1 cellular context compared by ENCODE assay signal in genomic region chr14:93063393-93063792, GRCh38.
TF ChIP-seq lines count a peak whose summit lies in the region.

No MANE protein-coding gene starts in this region.

TF ChIP-seq in H1, 55 proteins besides CTCF, POLR2A, EP300 and RAD21 (continued from another document):
- TF ChIP-seq RXRA (IDR thresholded peaks at IDR 0.05; ENCODE audit: insufficient read depth, low read depth, low read length), result no peak
- no peak for TF ChIP-seq CTBP2 (IDR thresholded peaks at IDR 0.05; ENCODE audit: borderline replicate concordance, insufficient read depth, insufficient read length, low read length)
- no peak for TF ChIP-seq TBP (IDR thresholded peaks at IDR 0.05; ENCODE audit: low read depth, low read length)
- no peak for TF ChIP-seq TAF1 (IDR thresholded peaks at IDR 0.05; ENCODE audit: low read depth, low read length)
- TF ChIP-seq BCL11A (IDR thresholded peaks at IDR 0.05; ENCODE audit: low read depth in 2 of 2, low read length in 2 of 2), result no peak
- TF ChIP-seq ATF3 (IDR thresholded peaks at IDR 0.05; ENCODE audit: insufficient read depth, low read depth, low read length), result no peak
- no peak for TF ChIP-seq SP2 (IDR thresholded peaks at IDR 0.05; ENCODE audit: low read length)
- no peak for TF ChIP-seq ATF2 (IDR thresholded peaks at IDR 0.05; ENCODE audit: low read length)
- no peak for TF ChIP-seq SIRT6 (IDR thresholded peaks at IDR 0.05; ENCODE audit: low read length)
- no peak for TF ChIP-seq HDAC6 (IDR thresholded peaks at IDR 0.05; ENCODE audit: low read depth, low read length)
- TF ChIP-seq ASH2L (IDR thresholded peaks at IDR 0.05; ENCODE audit: low read length), result no peak
- no peak for TF ChIP-seq SP4 (IDR thresholded peaks at IDR 0.05; ENCODE audit: low read length)
- no peak for TF ChIP-seq KDM1A (IDR thresholded peaks at IDR 0.05; ENCODE audit: borderline replicate concordance, low read length)
- TF ChIP-seq FOSL1 (IDR thresholded peaks at IDR 0.05; ENCODE audit: insufficient read depth, low read depth, low read length), result no peak
- no peak for TF ChIP-seq TCF12 (IDR thresholded peaks at IDR 0.05; ENCODE audit: low read depth, low read length)
